ENCODE assay signal across 14 cellular contexts in genomic region chr13:114017028-114017630, GRCh38. TPM values are rescaled to one million over a fixed set of nuclear protein-coding genes. Genes with fewer than 3 reads are reported as not detected.
DNase-seq lines count a peak whose midpoint lies in the region; ATAC-seq, FAIRE-seq and TF ChIP-seq lines count a peak whose summit lies in the region.
"Had no signal": no experiment of that assay in that cellular context is flagged by ENCODE, and none has a peak within 500 bp of the region (broad histone marks: within the 10 kb centered on the region; RNA-seq: fewer than 3 reads in every experiment).

No MANE protein-coding gene starts in this region.

- no peaks in the 10 kb centered on the region for H3K36me3 Mint-ChIP-seq in natural killer cell
- no peaks in the 10 kb centered on the region for H3K36me3 Mint-ChIP-seq in natural killer cell treated with Interleukin-12 subunit alpha and Interleukin-12 subunit beta and Interleukin-15 and Interleukin-18, amount 100 ng/mL, for 72 hours

- no peaks in the 10 kb centered on the region for H3K27me3 ChIP-seq in vagina
- H3K27me3 ChIP-seq: SJCRH30 had no signal

- H3K4me3 Mint-ChIP-seq in natural killer cell = no peak overlapping the region
- H3K4me3 Mint-ChIP-seq in natural killer cell treated with Interleukin-12 subunit alpha and Interleukin-12 subunit beta and Interleukin-15 and Interleukin-18, amount 100 ng/mL, for 72 hours = no peak overlapping the region
- H3K4me3 Mint-ChIP-seq: nephron had no signal

- TF ChIP-seq CTCF in natural killer cell (IDR thresholded peaks at IDR 0.05) (no peak), fibroblast of mammary gland (conservative IDR thresholded peaks at IDR 0.05; ENCODE audit: control insufficient read depth, insufficient read depth, low read depth, low read length) (peak; percentile 33), vagina (IDR thresholded peaks at IDR 0.05) (no peak)

- H3K4me3 ChIP-seq in fibroblast of mammary gland (ENCODE audit: control insufficient read depth, low read depth, low read length) (no peak overlapping the region), vagina (no peak overlapping the region)
- H3K4me3 ChIP-seq: SJCRH30, thoracic aorta had no signal

- ATAC-seq in natural killer cell = no peak
- no peak for ATAC-seq in natural killer cell treated with Interleukin-12 subunit alpha and Interleukin-12 subunit beta and Interleukin-15 and Interleukin-18, amount 100 ng/mL, for 72 hours

- H3K27ac ChIP-seq in vagina = no peak overlapping the region
- H3K27ac ChIP-seq: SJCRH30, thoracic aorta had no signal

- peaks cover 7% of the 10 kb centered on the region for H3K4me1 ChIP-seq in vagina
- H3K4me1 ChIP-seq: SJCRH30 had no signal

- no peaks in the 10 kb centered on the region for H3K9me3 ChIP-seq in vagina
- H3K9me3 ChIP-seq: SJCRH30, thoracic aorta had no signal

- DNase-seq in natural killer cell (no peak), SHP77 (lab: John Stamatoyannopoulos, UW) (peak; percentile 42 to 55), fibroblast of mammary gland (ENCODE audit: low read depth) (peak; percentile 57), urothelium cell line (ENCODE audit: low spot score) (peak; percentile 40), DMS 273 (lab: John Stamatoyannopoulos, UW; ENCODE audit: unreplicated experiment) (no peak), vagina (ENCODE audit: extremely low spot score in 2 of 2) (no peak), NCI-H510A treated with DMSO at 0.1 percent for 48 hours (lab: John Stamatoyannopoulos, UW) (no peak)
- no peak for DNase-seq in natural killer cell treated with Interleukin-12 subunit alpha and Interleukin-12 subunit beta and Interleukin-15 and Interleukin-18, amount 100 ng/mL, for 72 hours (ENCODE audit: low spot score)
- DNase-seq: hippocampal formation; NCI-H187; stimulated activated CD4-positive, alpha-beta T cell treated with anti-CD3 and anti-CD28 coated beads, Interleukin-1b, Interleukin-23, amount 100 ng/mL, for 48 hours had no signal

- no peaks in the 10 kb centered on the region for H3K9me3 Mint-ChIP-seq in natural killer cell
- H3K9me3 Mint-ChIP-seq in natural killer cell treated with Interleukin-12 subunit alpha and Interleukin-12 subunit beta and Interleukin-15 and Interleukin-18, amount 100 ng/mL, for 72 hours = no peaks in the 10 kb centered on the region
- H3K9me3 Mint-ChIP-seq: nephron had no signal

- H3K27ac Mint-ChIP-seq in natural killer cell = peak overlapping the region; percentile 63 to 72
- peak overlapping the region in 1 of 2 donors; percentile 23 for H3K27ac Mint-ChIP-seq in natural killer cell treated with Interleukin-12 subunit alpha and Interleukin-12 subunit beta and Interleukin-15 and Interleukin-18, amount 100 ng/mL, for 72 hours
- H3K27ac Mint-ChIP-seq: nephron had no signal

- FAIRE-seq in urothelium cell line (lab: Jason Lieb, UNC) = peak; percentile 5

- H3K36me3 ChIP-seq in vagina = peaks cover 0 to 39% of the 10 kb centered on the region in 2 donors

- no peak for TF ChIP-seq POLR2A in vagina (IDR thresholded peaks at IDR 0.05)

- peaks cover 0 to 9% of the 10 kb centered on the region in 2 donors for H3K4me1 Mint-ChIP-seq in natural killer cell
- peaks cover 0 to 3% of the 10 kb centered on the region in 2 donors for H3K4me1 Mint-ChIP-seq in natural killer cell treated with Interleukin-12 subunit alpha and Interleukin-12 subunit beta and Interleukin-15 and Interleukin-18, amount 100 ng/mL, for 72 hours (ENCODE audit: low read depth in 2 of 2)
- H3K4me1 Mint-ChIP-seq: nephron had no signal

- no peaks in the 10 kb centered on the region for H3K27me3 Mint-ChIP-seq in natural killer cell (ENCODE audit: low read depth in 2 of 2)
- no peaks in the 10 kb centered on the region for H3K27me3 Mint-ChIP-seq in natural killer cell treated with Interleukin-12 subunit alpha and Interleukin-12 subunit beta and Interleukin-15 and Interleukin-18, amount 100 ng/mL, for 72 hours

- intact Hi-C loops in natural killer cell (cut with micrococcal nuclease) = no loop called here
- intact Hi-C loops in vagina (cut with DNase I) = loop anchor here (5.0 kb wide), 1 partner anchor 115 kb away; the partner anchor contains the start of gene RASA3

RNA-seq across cellular contexts. Expression of gene C13orf46, which starts 43.3 kb away (rescaled TPM):
- 10 to 100 TPM; 21.1 to 23.9 (median 23.5) TPM for total RNA-seq in natural killer cell
- total RNA-seq in natural killer cell treated with Interleukin-12 subunit alpha and Interleukin-12 subunit beta and Interleukin-15 and Interleukin-18, amount 100 ng/mL, for 72 hours = 1 to 10 TPM in 1 of 2 donors, under 1 TPM in 1; 0.64 to 1.4 TPM
- not detected for total RNA-seq in vagina

Comparison
In these comparisons a context has a peak if more than half of its experiments do, and no peak if none do; other contexts are left out.
1. RNA of gene C13orf46, which starts 43.3 kb away (total RNA-seq): 21.1 to 23.9 TPM in natural killer cell; 0.64 to 1.4 TPM in natural killer cell treated with Interleukin-12 subunit alpha and Interleukin-12 subunit beta and Interleukin-15 and Interleukin-18, amount 100 ng/mL, for 72 hours and not detected in vagina (single experiment); every median in the first group is over 4 times any median in the second.
2. DNase-seq: peak in SHP77 (2 of 2), fibroblast of mammary gland (single experiment) and urothelium cell line (single experiment); none in natural killer cell (single experiment), natural killer cell treated with Interleukin-12 subunit alpha and Interleukin-12 subunit beta and Interleukin-15 and Interleukin-18, amount 100 ng/mL, for 72 hours (single experiment), DMS 273 (single experiment), vagina (0 of 2) and NCI-H510A treated with DMSO at 0.1 percent for 48 hours (single experiment).